36 cellular contexts compared by ENCODE assay signal in genomic region chr13:29716493-29716892, GRCh38.
"Had no signal": no experiment of that assay in that cellular context is flagged by ENCODE, and none has a peak within 500 bp of the region (broad histone marks: within the 10 kb centered on the region; RNA-seq: fewer than 3 reads in every experiment).

No MANE protein-coding gene starts in this region.

- H3K27me3 ChIP-seq: ascending aorta, cardiac muscle cell had no signal

- H3K36me3 Mint-ChIP-seq: activated CD8-positive, alpha-beta memory T cell treated with anti-CD3 and anti-CD28 coated beads, Interleukin-2, amount 10 ng/mL, durations not matched to agents 7 days and 5 days; activated naive CD4-positive, alpha-beta T cell treated with anti-CD3 and anti-CD28 coated beads, Interleukin-2, amount 10 ng/mL, durations not matched to agents 7 days and 5 days; activated naive CD4-positive, alpha-beta T cell treated with anti-CD3 and anti-CD28 coated beads, Interleukin-2, amount 50 U/mL, for 24 hours; activated naive CD8-positive, alpha-beta T cell; activated naive CD8-positive, alpha-beta T cell treated with anti-CD3 and anti-CD28 coated beads, Interleukin-2, amount 10 ng/mL, durations not matched to agents 7 days and 5 days; brain; WTC11 had no signal

- H3K4me1 ChIP-seq: ascending aorta had no signal

- H3K4me3 Mint-ChIP-seq: activated CD4-positive, alpha-beta memory T cell treated with anti-CD3 and anti-CD28 coated beads, Interleukin-2, amount 10 ng/mL, durations not matched to agents 7 days and 5 days; activated CD4-positive, alpha-beta T cell treated with anti-CD3 and anti-CD28 coated beads for 36 hours; activated CD4-positive, alpha-beta T cell treated with anti-CD3 and anti-CD28 coated beads, Interleukin-2, amount 10 ng/mL, durations not matched to agents 7 days and 5 days; activated CD8-positive, alpha-beta memory T cell treated with anti-CD3 and anti-CD28 coated beads, Interleukin-2, amount 10 ng/mL, durations not matched to agents 7 days and 5 days; activated CD8-positive, alpha-beta T cell treated with anti-CD3 and anti-CD28 coated beads, Interleukin-2, amount 10 ng/mL, durations not matched to agents 7 days and 5 days; activated naive CD4-positive, alpha-beta T cell treated with anti-CD3 and anti-CD28 coated beads, Interleukin-2, amount 10 ng/mL, durations not matched to agents 7 days and 5 days; activated naive CD4-positive, alpha-beta T cell treated with anti-CD3 and anti-CD28 coated beads, Interleukin-2, amount 50 U/mL, for 24 hours; activated naive CD8-positive, alpha-beta T cell; activated naive CD8-positive, alpha-beta T cell treated with anti-CD3 and anti-CD28 coated beads, Interleukin-2, amount 10 ng/mL, durations not matched to agents 7 days and 5 days; activated naive CD8-positive, alpha-beta T cell treated with anti-CD3 and anti-CD28 coated beads, Interleukin-2, amount 50 U/mL, for 24 hours; activated T-cell treated with anti-CD3 and anti-CD28 coated beads, Interleukin-2, amount 50 U/mL, for 4 hours; activated T-cell treated with anti-CD3 and anti-CD28 coated beads, Interleukin-2, amount 50 U/mL, for 72 hours; activated T-helper 1 cell treated with anti-CD3 and anti-CD28 coated beads, Interleukin-12 subunit alpha, Interleukin-12 subunit beta, Interleukin-2, Interleukin-4 antibody, amounts not matched to agents 30 ng/mL and 10 ng/mL and 1 ng/mL, durations not matched to agents 14 hours and 24 hours and 36 hours; brain; central memory CD8-positive, alpha-beta T cell; T-helper 1 cell treated with Interleukin-12 subunit alpha and Interleukin-12 subunit beta and Interleukin-4 antibody, amounts not matched to agents 30 μg/mL and 1 μg/mL, for 36 hours; T-helper 2 cell treated with Interferon-gamma antibody and Interleukin-4, amounts not matched to agents 5 μg/mL and 100 μg/mL, for 36 hours; WTC11 had no signal

- H3K4me3 ChIP-seq: ascending aorta, cardiac muscle cell had no signal

- H3K9me3 Mint-ChIP-seq: activated CD4-positive, alpha-beta T cell treated with anti-CD3 and anti-CD28 coated beads, Interleukin-2, amount 10 ng/mL, durations not matched to agents 7 days and 5 days; activated naive CD4-positive, alpha-beta T cell treated with anti-CD3 and anti-CD28 coated beads, Interleukin-2, amount 10 ng/mL, durations not matched to agents 7 days and 5 days; activated naive CD4-positive, alpha-beta T cell treated with anti-CD3 and anti-CD28 coated beads, Interleukin-2, amount 50 U/mL, for 24 hours; activated naive CD8-positive, alpha-beta T cell treated with anti-CD3 and anti-CD28 coated beads, Interleukin-2, amount 10 ng/mL, durations not matched to agents 7 days and 5 days; activated naive CD8-positive, alpha-beta T cell treated with anti-CD3 and anti-CD28 coated beads, Interleukin-2, amount 50 U/mL, for 24 hours; activated T-cell treated with anti-CD3 and anti-CD28 coated beads, Interleukin-2, amount 50 U/mL, for 4 hours; activated T-cell treated with anti-CD3 and anti-CD28 coated beads, Interleukin-2, amount 50 U/mL, for 72 hours; activated T-helper 1 cell treated with anti-CD3 and anti-CD28 coated beads, Interleukin-12 subunit alpha, Interleukin-12 subunit beta, Interleukin-2, Interleukin-4 antibody, amounts not matched to agents 30 ng/mL and 10 ng/mL and 1 ng/mL, durations not matched to agents 14 hours and 24 hours and 36 hours; activated T-helper 2 cell treated with anti-CD3 and anti-CD28 coated beads, Interferon-gamma antibody, Interleukin-2, Interleukin-4, amounts not matched to agents 10 μg/mL and 5 μg/mL and 100 μg/mL, durations not matched to agents 14 hours and 24 hours and 36 hours; central memory CD8-positive, alpha-beta T cell; T-helper 2 cell treated with Interferon-gamma antibody and Interleukin-4, amounts not matched to agents 5 μg/mL and 100 μg/mL, for 36 hours; WTC11 had no signal

- ATAC-seq: activated CD4-positive, alpha-beta T cell treated with anti-CD3 and anti-CD28 coated beads for 36 hours; activated CD4-positive, CD25-positive, alpha-beta regulatory T cell treated with anti-CD3 and anti-CD28 coated beads, Interleukin-2, amount 50 U/mL, for 24 hours; activated CD8-positive, alpha-beta memory T cell treated with anti-CD3 and anti-CD28 coated beads, Interleukin-2, amount 10 ng/mL, durations not matched to agents 7 days and 5 days; activated CD8-positive, alpha-beta T cell treated with anti-CD3 and anti-CD28 coated beads, Interleukin-2, amount 10 ng/mL, durations not matched to agents 7 days and 5 days; activated naive CD8-positive, alpha-beta T cell treated with anti-CD3 and anti-CD28 coated beads, Interleukin-2, amount 50 U/mL, for 24 hours; activated T-cell treated with anti-CD3 and anti-CD28 coated beads, Interleukin-2, amount 50 U/mL, for 4 hours; WTC11 had no signal

- H3K4me1 Mint-ChIP-seq: activated CD4-positive, alpha-beta T cell treated with anti-CD3 and anti-CD28 coated beads for 36 hours; activated naive CD4-positive, alpha-beta T cell treated with anti-CD3 and anti-CD28 coated beads, Interleukin-2, amount 10 ng/mL, durations not matched to agents 7 days and 5 days; activated naive CD4-positive, alpha-beta T cell treated with anti-CD3 and anti-CD28 coated beads, Interleukin-2, amount 50 U/mL, for 24 hours; activated naive CD8-positive, alpha-beta T cell treated with anti-CD3 and anti-CD28 coated beads, Interleukin-2, amount 10 ng/mL, durations not matched to agents 7 days and 5 days; activated naive CD8-positive, alpha-beta T cell treated with anti-CD3 and anti-CD28 coated beads, Interleukin-2, amount 50 U/mL, for 24 hours; brain; central memory CD8-positive, alpha-beta T cell had no signal

- DNase-seq: activated CD4-positive, alpha-beta memory T cell treated with anti-CD3 and anti-CD28 coated beads, Interleukin-2, amount 10 ng/mL, durations not matched to agents 7 days and 5 days; activated CD4-positive, alpha-beta T cell treated with anti-CD3 and anti-CD28 coated beads for 1 hour; activated CD4-positive, alpha-beta T cell treated with anti-CD3 and anti-CD28 coated beads for 36 hours; activated CD4-positive, alpha-beta T cell treated with anti-CD3 and anti-CD28 coated beads for 48 hours; activated CD4-positive, alpha-beta T cell treated with anti-CD3 and anti-CD28 coated beads, Interleukin-2, amount 10 ng/mL, durations not matched to agents 7 days and 5 days; activated CD4-positive, alpha-beta T cell treated with anti-CD3 and anti-CD28 coated beads, Interleukin-2, amount 50 U/mL, for 48 hours; activated CD4-positive, CD25-positive, alpha-beta regulatory T cell; activated CD8-positive, alpha-beta memory T cell treated with anti-CD3 and anti-CD28 coated beads for 24 hours; activated CD8-positive, alpha-beta memory T cell treated with anti-CD3 and anti-CD28 coated beads, Interleukin-2, amount 10 ng/mL, durations not matched to agents 7 days and 5 days; activated CD8-positive, alpha-beta memory T cell treated with anti-CD3 and anti-CD28 coated beads, Interleukin-2, amount 50 U/mL, for 48 hours; activated CD8-positive, alpha-beta T cell treated with anti-CD3 and anti-CD28 coated beads, Interleukin-2, amount 10 ng/mL, durations not matched to agents 7 days and 5 days; activated effector memory CD4-positive, alpha-beta T cell treated with Interleukin-2 at 50 U/mL for 16 hours; activated gamma-delta T cell; activated naive CD4-positive, alpha-beta T cell treated with anti-CD3 and anti-CD28 coated beads, Interleukin-2, amount 10 ng/mL, durations not matched to agents 7 days and 5 days; activated naive CD4-positive, alpha-beta T cell treated with Interleukin-2 at 50 U/mL for 16 hours; activated naive CD8-positive, alpha-beta T cell treated with anti-CD3 and anti-CD28 coated beads, Interleukin-2, amount 10 ng/mL, durations not matched to agents 7 days and 5 days; activated naive CD8-positive, alpha-beta T cell treated with anti-CD3 and anti-CD28 coated beads, Interleukin-2, amount 50 U/mL, for 24 hours; activated T-cell treated with anti-CD3 and anti-CD28 coated beads, Interleukin-2, amount 50 U/mL, for 4 hours; activated T-cell treated with anti-CD3 and anti-CD28 coated beads, Interleukin-2, amount 50 U/mL, for 72 hours; amygdala; anterior cingulate cortex; cerebellar nuclear complex; T-helper 9 cell; WERI-Rb-1 had no signal

- H3K27ac Mint-ChIP-seq: activated CD4-positive, alpha-beta memory T cell treated with anti-CD3 and anti-CD28 coated beads, Interleukin-2, amount 10 ng/mL, durations not matched to agents 7 days and 5 days; activated CD4-positive, alpha-beta T cell treated with anti-CD3 and anti-CD28 coated beads for 36 hours; activated CD4-positive, alpha-beta T cell treated with anti-CD3 and anti-CD28 coated beads, Interleukin-2, amount 10 ng/mL, durations not matched to agents 7 days and 5 days; activated CD8-positive, alpha-beta memory T cell treated with anti-CD3 and anti-CD28 coated beads, Interleukin-2, amount 10 ng/mL, durations not matched to agents 7 days and 5 days; activated CD8-positive, alpha-beta T cell treated with anti-CD3 and anti-CD28 coated beads, Interleukin-2, amount 10 ng/mL, durations not matched to agents 7 days and 5 days; activated naive CD4-positive, alpha-beta T cell treated with anti-CD3 and anti-CD28 coated beads, Interleukin-2, amount 10 ng/mL, durations not matched to agents 7 days and 5 days; activated naive CD4-positive, alpha-beta T cell treated with anti-CD3 and anti-CD28 coated beads, Interleukin-2, amount 50 U/mL, for 24 hours; activated naive CD8-positive, alpha-beta T cell; activated naive CD8-positive, alpha-beta T cell treated with anti-CD3 and anti-CD28 coated beads, Interleukin-2, amount 10 ng/mL, durations not matched to agents 7 days and 5 days; activated naive CD8-positive, alpha-beta T cell treated with anti-CD3 and anti-CD28 coated beads, Interleukin-2, amount 50 U/mL, for 24 hours; activated T-cell treated with anti-CD3 and anti-CD28 coated beads, Interleukin-2, amount 50 U/mL, for 72 hours; activated T-helper 1 cell treated with anti-CD3 and anti-CD28 coated beads, Interleukin-12 subunit alpha, Interleukin-12 subunit beta, Interleukin-2, Interleukin-4 antibody, amounts not matched to agents 30 ng/mL and 10 ng/mL and 1 ng/mL, durations not matched to agents 14 hours and 24 hours and 36 hours; activated T-helper 2 cell treated with anti-CD3 and anti-CD28 coated beads, Interferon-gamma antibody, Interleukin-2, Interleukin-4, amounts not matched to agents 10 μg/mL and 5 μg/mL and 100 μg/mL, durations not matched to agents 14 hours and 24 hours and 36 hours; brain; T-helper 1 cell treated with Interleukin-12 subunit alpha and Interleukin-12 subunit beta and Interleukin-4 antibody, amounts not matched to agents 30 μg/mL and 1 μg/mL, for 36 hours; T-helper 2 cell treated with Interferon-gamma antibody and Interleukin-4, amounts not matched to agents 5 μg/mL and 100 μg/mL, for 36 hours; WTC11 had no signal

- H3K27ac ChIP-seq: ascending aorta, cardiac muscle cell, WERI-Rb-1 had no signal

- H3K36me3 ChIP-seq: ascending aorta, cardiac muscle cell, WERI-Rb-1 had no signal
